In the genomic region with DNA sequence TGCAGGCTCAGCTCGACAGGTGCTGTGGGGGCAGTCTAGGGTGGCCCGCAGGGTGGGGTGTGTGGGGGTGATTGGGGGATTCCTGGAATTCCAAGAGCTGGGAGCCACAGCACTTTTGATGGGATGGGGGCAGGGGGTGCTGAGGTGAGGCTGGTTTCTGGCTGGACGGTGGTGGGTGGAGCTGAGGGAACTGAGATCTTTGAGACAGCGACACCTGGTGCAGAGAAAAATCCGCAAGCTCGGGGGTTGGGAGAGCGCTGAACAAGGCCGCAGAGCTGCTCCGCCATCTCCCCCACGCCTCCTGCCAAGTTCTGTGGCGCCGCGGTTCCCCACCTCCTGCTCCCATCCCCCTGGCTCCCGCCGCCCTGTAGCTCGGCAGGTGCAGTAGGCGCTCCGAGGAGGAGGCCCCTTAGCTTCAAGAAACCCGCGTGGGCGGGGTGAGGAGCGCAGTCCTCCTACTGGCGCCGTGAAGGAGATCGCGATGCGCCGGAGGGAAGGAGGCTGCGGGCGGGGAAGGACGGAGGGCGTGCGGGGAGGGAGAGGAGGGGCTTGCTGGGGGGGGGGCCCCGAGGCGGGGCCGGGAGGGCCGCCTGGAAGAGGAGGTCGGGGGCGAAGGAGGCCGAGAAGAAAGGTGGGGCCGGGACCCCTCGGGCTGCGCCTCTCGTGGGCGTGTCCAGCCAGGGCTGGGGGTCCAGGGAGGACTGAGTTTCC, we compare ENCODE assay signal across 8 cellular contexts. TPM values are rescaled to one million over a fixed set of nuclear protein-coding genes. Genes with fewer than 3 reads are reported as not detected.
DNase-seq lines count a peak whose midpoint lies in the region; ATAC-seq and TF ChIP-seq lines count a peak whose summit lies in the region.

No MANE protein-coding gene starts in this region.

- H3K27me3 ChIP-seq in DND-41 (ENCODE audit: insufficient read depth, low read length, poor library complexity) = no peaks in the 10 kb centered on the region

- no peaks in the 10 kb centered on the region for H3K36me3 Mint-ChIP-seq in naive thymus-derived CD8-positive, alpha-beta T cell
- peaks cover 14% of the 10 kb centered on the region for H3K36me3 Mint-ChIP-seq in stimulated activated memory B cell treated with anti-CD40 and anti-IgM and Interleukin-4, amounts not matched to agents 10 μg/mL and 1 μg/mL and 100 μg/mL, for 72 hours

- peaks cover 27% of the 10 kb centered on the region for H4K20me1 ChIP-seq in DND-41 (ENCODE audit: insufficient read depth, low read length)

- peak; percentile 95 for DNase-seq in DND-41
- peak; percentile 74 for DNase-seq in LNCaP clone FGC (ENCODE audit: low read depth)
- DNase-seq in RKO (ENCODE audit: low spot score) = peak; percentile 88
- DNase-seq in activated T-helper 1 cell treated with Interleukin-2 at 50 U/mL for 16 hours (ENCODE audit: low read depth) = peak; percentile 81
- DNase-seq in fibroblast of gingiva (ENCODE audit: low read depth) = peak; percentile 65
- DNase-seq in naive thymus-derived CD8-positive, alpha-beta T cell = peak; percentile 78 to 94 (median 88)

- no peaks in the 10 kb centered on the region for H3K9me3 ChIP-seq in DND-41 (ENCODE audit: insufficient read depth, low read length, severe bottlenecking)

- H3K36me3 ChIP-seq in DND-41 (ENCODE audit: insufficient read depth, low read length) = peaks cover 27% of the 10 kb centered on the region

- H3K27ac ChIP-seq in DND-41 (ENCODE audit: low read length) = peak overlapping the region; percentile 84

- H3K27me3 Mint-ChIP-seq in naive thymus-derived CD8-positive, alpha-beta T cell = peaks cover 0 to 4% (median 0%) of the 10 kb centered on the region in 5 donors
- no peaks in the 10 kb centered on the region for H3K27me3 Mint-ChIP-seq in stimulated activated memory B cell treated with anti-CD40 and anti-IgM and Interleukin-4, amounts not matched to agents 10 μg/mL and 1 μg/mL and 100 μg/mL, for 72 hours

- peak overlapping the region; percentile 35 to 68; a peak in 3 of 4 replicates for H3K4me3 ChIP-seq in DND-41 (ENCODE audit: low read depth in 1 of 2, low read length in 2 of 2)
- H3K4me3 ChIP-seq in LNCaP clone FGC (ENCODE audit: low read depth, low read length) = peak overlapping the region; percentile 73

- POLR2A ChIA-PET in naive thymus-derived CD8-positive, alpha-beta T cell (lab: Charles Lee) = interaction anchor here (0.6 to 5.3 kb wide), 27 partner anchors 10 to 737 kb away, joined by 3 to 165 read pairs (median 4); partner anchors contain the start of genes BRF1, PACS2, SIVA1 and TEX22

- H3K79me2 ChIP-seq in DND-41 (ENCODE audit: insufficient read depth, low read length) = peaks cover 13% of the 10 kb centered on the region

- H3K4me2 ChIP-seq in DND-41 (ENCODE audit: insufficient read depth, low read length) = peak overlapping the region; percentile 82

- TF ChIP-seq CTCF in DND-41 (IDR thresholded peaks at IDR 0.05; ENCODE audit: borderline replicate concordance, extremely low read depth, low read length, poor library complexity, severe bottlenecking) (peak; percentile 86), LNCaP clone FGC (IDR thresholded peaks at IDR 0.05; ENCODE audit: control insufficient read depth, extremely low read depth, insufficient read depth) (peak; percentile 76)

- H3K9ac ChIP-seq in DND-41 (ENCODE audit: low read depth, low read length) = peak overlapping the region; percentile 91

- peak overlapping the region; percentile 92 to 100 (median 99) for H3K27ac Mint-ChIP-seq in naive thymus-derived CD8-positive, alpha-beta T cell
- H3K27ac Mint-ChIP-seq in stimulated activated memory B cell treated with anti-CD40 and anti-IgM and Interleukin-4, amounts not matched to agents 10 μg/mL and 1 μg/mL and 100 μg/mL, for 72 hours = peak overlapping the region; percentile 75

- H3K4me1 ChIP-seq in DND-41 (ENCODE audit: insufficient read depth, low read length) = peaks cover 45% of the 10 kb centered on the region

- peak overlapping the region; percentile 81 to 96 (median 90) for H3K4me3 Mint-ChIP-seq in naive thymus-derived CD8-positive, alpha-beta T cell
- peak overlapping the region; percentile 85 for H3K4me3 Mint-ChIP-seq in stimulated activated memory B cell treated with anti-CD40 and anti-IgM and Interleukin-4, amounts not matched to agents 10 μg/mL and 1 μg/mL and 100 μg/mL, for 72 hours

- H3K9me3 Mint-ChIP-seq in naive thymus-derived CD8-positive, alpha-beta T cell = no peaks in the 10 kb centered on the region
- no peaks in the 10 kb centered on the region for H3K9me3 Mint-ChIP-seq in stimulated activated memory B cell treated with anti-CD40 and anti-IgM and Interleukin-4, amounts not matched to agents 10 μg/mL and 1 μg/mL and 100 μg/mL, for 72 hours

- H2AFZ ChIP-seq in DND-41 (ENCODE audit: low read depth, low read length) = peak overlapping the region; percentile 77

- H3K4me1 Mint-ChIP-seq in naive thymus-derived CD8-positive, alpha-beta T cell = peaks cover 13 to 46% (median 36%) of the 10 kb centered on the region in 4 donors
- H3K4me1 Mint-ChIP-seq in stimulated activated memory B cell treated with anti-CD40 and anti-IgM and Interleukin-4, amounts not matched to agents 10 μg/mL and 1 μg/mL and 100 μg/mL, for 72 hours = peaks cover 48% of the 10 kb centered on the region

- peak; percentile 53 for ATAC-seq in DND-41 (ENCODE audit: insufficient read depth, low read depth)
- ATAC-seq in naive thymus-derived CD8-positive, alpha-beta T cell = peak; percentile 10 to 12
- peak; percentile 24 for ATAC-seq in stimulated activated memory B cell treated with anti-CD40 and anti-IgM and Interleukin-4, amounts not matched to agents 10 μg/mL and 1 μg/mL and 100 μg/mL, for 72 hours
- ATAC-seq in HG03139 (IDR thresholded peaks at IDR 0.05; ENCODE audit: unreplicated experiment) = no peak

RNA-seq across cellular contexts. Expression of gene TEDC1, which starts 1.3 kb away (rescaled TPM):
- total RNA-seq in naive thymus-derived CD8-positive, alpha-beta T cell = 10 to 100 TPM; 22.2 to 25.0 TPM
- 10 to 100 TPM in 1 of 3 donors, 1 to 10 TPM in 2; 7.2 to 10.1 (median 7.6) TPM for polyA plus RNA-seq in naive thymus-derived CD8-positive, alpha-beta T cell

RNA-seq across cellular contexts. Expression of gene CRIP1, which starts 3.1 kb away (rescaled TPM):
- total RNA-seq in naive thymus-derived CD8-positive, alpha-beta T cell = 10 to 100 TPM; 96.5 to 98.1 TPM
- polyA plus RNA-seq in naive thymus-derived CD8-positive, alpha-beta T cell = 100 to 1,000 TPM; 342 to 784 (median 530) TPM

RNA-seq across cellular contexts. Expression of gene CRIP2, which starts 15.1 kb away (rescaled TPM):
- 1 to 10 TPM; 2.2 to 2.3 TPM for total RNA-seq in naive thymus-derived CD8-positive, alpha-beta T cell
- 10 to 100 TPM; 21.1 to 86.9 (median 28.3) TPM for polyA plus RNA-seq in naive thymus-derived CD8-positive, alpha-beta T cell

RNA-seq across cellular contexts. Expression of gene TMEM121, which starts 36.6 kb away (rescaled TPM):
- 1 to 10 TPM; 5.5 to 6.6 TPM for total RNA-seq in naive thymus-derived CD8-positive, alpha-beta T cell
- polyA plus RNA-seq in naive thymus-derived CD8-positive, alpha-beta T cell = 1 to 10 TPM; 1.6 to 4.4 (median 4.3) TPM
